In genomic region chr5:25540628-25541027, GRCh38 we compare ENCODE assay signal across 12 cellular contexts.
"Had no signal": no experiment of that assay in that cellular context is flagged by ENCODE, and none has a peak within 500 bp of the region (broad histone marks: within the 10 kb centered on the region; RNA-seq: fewer than 3 reads in every experiment).

No MANE protein-coding gene starts in this region.

- H3K36me3 ChIP-seq: heart right ventricle, pancreas had no signal

- H3K9me3 ChIP-seq: pancreas had no signal

- H3K27ac ChIP-seq: heart right ventricle, pancreas had no signal

- H3K4me1 ChIP-seq: heart right ventricle, pancreas had no signal

- H3K4me3 ChIP-seq: heart right ventricle, pancreas had no signal

- ATAC-seq: esophagus mucosa; heart right ventricle; naive thymus-derived CD8-positive, alpha-beta T cell; pancreas; right cardiac atrium had no signal

- DNase-seq: effector memory CD4-positive, alpha-beta T cell; heart right ventricle; hypothalamus; kidney glomerular epithelial cell; naive thymus-derived CD8-positive, alpha-beta T cell; occipital lobe; pancreas; right cardiac atrium; small intestine; stimulated activated CD4-positive, alpha-beta T cell treated with anti-CD3 and anti-CD28 coated beads, Interleukin-12 subunit alpha, Interleukin-12 subunit beta, amount 100 ng/mL, for 4 hours; stimulated activated naive CD4-positive, alpha-beta T cell had no signal

- H3K27me3 ChIP-seq: heart right ventricle, pancreas had no signal
